ENCODE assay signal across 12 cellular contexts in the genomic region with DNA sequence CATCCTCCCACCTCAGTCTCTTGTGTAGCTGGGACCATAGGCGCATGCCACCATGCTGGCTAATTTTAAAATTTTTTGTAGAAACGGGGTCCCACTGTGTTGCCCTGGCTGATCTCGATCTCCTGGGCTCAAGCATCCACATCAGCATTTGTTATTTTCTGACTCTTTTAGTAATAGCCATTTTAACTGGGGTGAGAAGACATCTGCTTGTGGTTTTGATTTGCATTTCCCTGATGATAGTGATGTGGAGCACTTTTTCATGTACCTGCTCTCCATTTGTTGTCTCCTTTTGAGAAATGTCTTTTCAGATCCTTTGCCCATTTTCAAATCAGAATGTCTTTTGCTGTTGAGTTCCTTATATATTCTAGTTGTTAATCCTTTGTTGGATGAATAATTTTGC. TPM values are rescaled to one million over a fixed set of nuclear protein-coding genes. Genes with fewer than 3 reads are reported as not detected.
DNase-seq lines count a peak whose midpoint lies in the region; ATAC-seq lines count a peak whose summit lies in the region.
"Had no signal": no experiment of that assay in that cellular context is flagged by ENCODE, and none has a peak within 500 bp of the region (broad histone marks: within the 10 kb centered on the region; RNA-seq: fewer than 3 reads in every experiment).

No MANE protein-coding gene starts in this region.

- no peak overlapping the region for H4K8ac ChIP-seq in mesendoderm (ENCODE audit: low read depth, low read length)

- no peak overlapping the region for H4K5ac ChIP-seq in mesendoderm (ENCODE audit: low read length)

- no peaks in the 10 kb centered on the region for H3K27me3 Mint-ChIP-seq in activated naive CD8-positive, alpha-beta T cell treated with anti-CD3 and anti-CD28 coated beads, Interleukin-2, amount 10 ng/mL, durations not matched to agents 7 days and 5 days

- no peak for DNase-seq in activated naive CD8-positive, alpha-beta T cell treated with anti-CD3 and anti-CD28 coated beads, Interleukin-2, amount 10 ng/mL, durations not matched to agents 7 days and 5 days
- DNase-seq in dedifferentiated amniotic fluid mesenchymal stem cell (ENCODE audit: extremely low spot score) (no peak), mesendoderm (no peak), Ammon's horn (ENCODE audit: low spot score) (no peak)
- no peak for DNase-seq in activated effector memory CD4-positive, alpha-beta T cell treated with Interleukin-2 at 50 U/mL for 16 hours
- DNase-seq: cerebellar nuclear complex, NCI-H510A treated with DMSO at 0.1 percent for 48 hours, nucleus accumbens, WERI-Rb-1 had no signal

- peak overlapping the region; percentile 77 for H3K4me3 Mint-ChIP-seq in activated naive CD8-positive, alpha-beta T cell treated with anti-CD3 and anti-CD28 coated beads, Interleukin-2, amount 10 ng/mL, durations not matched to agents 7 days and 5 days

- no peak overlapping the region for H2BK120ac ChIP-seq in mesendoderm (ENCODE audit: low read depth, low read length)

- H3K27ac ChIP-seq in mesendoderm (ENCODE audit: low read depth, low read length), result no peak overlapping the region
- H3K27ac ChIP-seq: WERI-Rb-1 had no signal

- H3K56ac ChIP-seq in mesendoderm (ENCODE audit: low read length), result no peak overlapping the region

- H2BK15ac ChIP-seq in mesendoderm (replicated peaks; ENCODE audit: low read depth), result no peak overlapping the region

- ATAC-seq in GM18498 (IDR thresholded peaks at IDR 0.05; ENCODE audit: unreplicated experiment) (peak; percentile 70), GM21367 (IDR thresholded peaks at IDR 0.05; ENCODE audit: unreplicated experiment) (peak; percentile 45), HG03280 (IDR thresholded peaks at IDR 0.05; ENCODE audit: unreplicated experiment) (peak; percentile 55)
- ATAC-seq in activated naive CD8-positive, alpha-beta T cell treated with anti-CD3 and anti-CD28 coated beads, Interleukin-2, amount 10 ng/mL, durations not matched to agents 7 days and 5 days (ENCODE audit: low read depth), result no peak

- H2BK5ac ChIP-seq in mesendoderm (ENCODE audit: low read length), result no peak overlapping the region

- no peak overlapping the region for H3K23ac ChIP-seq in mesendoderm (ENCODE audit: low read length)

- H3K9ac ChIP-seq in mesendoderm (ENCODE audit: low read length), result no peak overlapping the region

- H3K9me3 Mint-ChIP-seq in activated naive CD8-positive, alpha-beta T cell treated with anti-CD3 and anti-CD28 coated beads, Interleukin-2, amount 10 ng/mL, durations not matched to agents 7 days and 5 days, result peaks cover 1% of the 10 kb centered on the region

- peak overlapping the region; percentile 96 for H3K27ac Mint-ChIP-seq in activated naive CD8-positive, alpha-beta T cell treated with anti-CD3 and anti-CD28 coated beads, Interleukin-2, amount 10 ng/mL, durations not matched to agents 7 days and 5 days

- peaks cover 42% of the 10 kb centered on the region for H3K4me1 Mint-ChIP-seq in activated naive CD8-positive, alpha-beta T cell treated with anti-CD3 and anti-CD28 coated beads, Interleukin-2, amount 10 ng/mL, durations not matched to agents 7 days and 5 days

- POLR2A ChIA-PET in activated naive CD8-positive, alpha-beta T cell treated with anti-CD3 and anti-CD28 coated beads, Interleukin-2, amount 10 ng/mL, durations not matched to agents 7 days and 5 days (lab: Charles Lee), result interaction anchor here (1.0 to 1.1 kb wide), 2 partner anchors 11 to 40 kb away, joined by 3 to 4 read pairs; no protein-coding TSS in a partner anchor

- no peaks in the 10 kb centered on the region for H3K4me1 ChIP-seq in mesendoderm (ENCODE audit: control insufficient read depth, low read depth, low read length)

- H3K27me3 ChIP-seq in mesendoderm (ENCODE audit: insufficient read depth, low read length, poor library complexity), result no peaks in the 10 kb centered on the region

- WGBS in mesendoderm (ENCODE audit: extremely low coverage, insufficient coverage, low lambda C conversion rate), result no CpG with 5 or more reads among the region's 3 CpGs

- no peak overlapping the region for H3K4me3 ChIP-seq in mesendoderm (ENCODE audit: low read length)

- H2AK5ac ChIP-seq in mesendoderm (ENCODE audit: low read length), result no peak overlapping the region

- H3K4ac ChIP-seq in mesendoderm (ENCODE audit: low read depth, low read length), result no peak overlapping the region

- no peak overlapping the region for H3K4me2 ChIP-seq in mesendoderm (ENCODE audit: low read length)

- peaks cover 26% of the 10 kb centered on the region for H3K36me3 Mint-ChIP-seq in activated naive CD8-positive, alpha-beta T cell treated with anti-CD3 and anti-CD28 coated beads, Interleukin-2, amount 10 ng/mL, durations not matched to agents 7 days and 5 days

- peaks cover 10% of the 10 kb centered on the region for H3K79me1 ChIP-seq in mesendoderm (ENCODE audit: low read length)

- H3K36me3 ChIP-seq in mesendoderm (ENCODE audit: control insufficient read depth, insufficient read depth, low read length), result no peaks in the 10 kb centered on the region

- no peak overlapping the region for H3K18ac ChIP-seq in mesendoderm (ENCODE audit: low read length)

- H3K79me2 ChIP-seq in mesendoderm (ENCODE audit: control insufficient read depth, insufficient read depth, low read length), result no peaks in the 10 kb centered on the region

RNA-seq across cellular contexts. Expression of a gene that starts 22.2 kb away (rescaled TPM):
- total RNA-seq in activated naive CD8-positive, alpha-beta T cell treated with anti-CD3 and anti-CD28 coated beads, Interleukin-2, amount 10 ng/mL, durations not matched to agents 7 days and 5 days, result 10 to 100 TPM; 48.7 to 58.1 TPM
- polyA plus RNA-seq in mesendoderm (2013, experiment 1 of 2), result 14.2 TPM
- polyA plus RNA-seq in mesendoderm (2013, experiment 2 of 2), result 13.1 TPM
